ENCODE assay signal across 8 cellular contexts in the genomic region with DNA sequence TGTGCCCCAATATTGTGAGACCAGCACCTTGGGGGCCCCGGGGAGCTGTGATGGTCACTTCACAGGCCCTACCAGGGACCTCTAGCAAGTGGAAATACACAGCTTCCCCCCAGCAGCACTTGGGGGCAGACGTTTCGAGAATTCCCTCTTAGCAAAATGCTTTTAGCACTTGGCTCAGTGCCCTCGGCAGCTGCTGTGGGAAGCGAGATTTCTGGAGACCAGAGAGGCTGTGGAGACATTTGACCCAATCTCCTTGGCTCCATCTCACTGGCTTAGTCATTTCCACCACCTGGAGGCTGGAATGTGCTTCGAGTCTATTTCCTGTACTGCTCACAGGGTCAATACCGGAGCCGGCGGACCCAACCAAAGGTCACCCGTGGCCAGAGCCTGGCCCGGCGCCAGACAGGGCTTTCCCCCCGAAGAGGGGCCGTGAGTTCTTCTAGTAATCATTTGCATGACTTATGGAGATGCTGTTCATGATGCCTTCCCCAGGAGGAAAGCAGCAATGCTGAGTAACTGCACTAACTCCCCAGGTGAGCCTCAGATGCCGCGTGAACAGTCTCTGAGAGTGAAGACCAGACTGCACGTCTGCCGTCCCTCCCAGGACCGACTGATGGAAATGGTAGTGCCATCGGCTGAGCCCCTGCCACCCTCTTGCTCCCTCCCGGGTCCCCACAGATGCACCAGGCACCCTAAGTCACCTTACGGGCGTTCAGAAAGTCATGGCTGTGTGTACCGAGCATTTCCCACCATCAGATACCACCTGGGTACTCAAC. TPM values are rescaled to one million over a fixed set of nuclear protein-coding genes. Genes with fewer than 3 reads are reported as not detected.
DNase-seq lines count a peak whose midpoint lies in the region; ATAC-seq and TF ChIP-seq lines count a peak whose summit lies in the region.

No MANE protein-coding gene starts in this region.

- H3K27ac ChIP-seq in temporal lobe (ENCODE audit: low read depth, low read length): peak overlapping the region; percentile 48

- no peak for ATAC-seq in HG03280 (IDR thresholded peaks at IDR 0.05; ENCODE audit: unreplicated experiment)

- in situ Hi-C loops in astrocyte of the spinal cord (cut with HindIII; ENCODE audit: low sequenced_read_pairs): no loop called here

- peak; percentile 50 for DNase-seq in activated effector memory CD4-positive, alpha-beta T cell treated with anti-CD3 and anti-CD28 coated beads, Interleukin-2, amount 50 U/mL, for 16 hours
- no peak for DNase-seq in activated effector memory CD4-positive, alpha-beta T cell treated with Interleukin-2 at 50 U/mL for 16 hours
- DNase-seq in astrocyte of the spinal cord (ENCODE audit: low read depth, low spot score): peak; percentile 95
- peak; percentile 93 for DNase-seq in iris pigment epithelial cell (ENCODE audit: low read depth)
- no peak for DNase-seq in SK-N-DZ (ENCODE audit: low spot score)
- no peak for DNase-seq in T-helper 2 cell

- peak; percentile 21 for TF ChIP-seq CTCF in astrocyte of the spinal cord (IDR thresholded peaks at IDR 0.05; ENCODE audit: low read depth, low read length)

- H3K4me3 ChIP-seq in astrocyte of the spinal cord (ENCODE audit: low read depth, low read length): no peak overlapping the region

RNA-seq across cellular contexts. Expression of gene C2CD2, which starts 4.4 kb away (rescaled TPM):
- total RNA-seq in temporal lobe: 8.4 TPM
- 4.1 and 4.3 TPM in 2 replicates for polyA plus RNA-seq in SK-N-DZ (2014; cell fraction: cytosol; rRNA removed)
- 5.5 and 5.8 TPM in 2 replicates for polyA plus RNA-seq in SK-N-DZ (2014; cell fraction: nucleus; rRNA removed)

RNA-seq across cellular contexts. Expression of gene ZBTB21, which starts 52.0 kb away (rescaled TPM):
- total RNA-seq in temporal lobe: 9.6 TPM
- polyA plus RNA-seq in SK-N-DZ (2014; cell fraction: cytosol; rRNA removed): 4.3 and 6.2 TPM in 2 replicates
- polyA plus RNA-seq in SK-N-DZ (2014; cell fraction: nucleus; rRNA removed): 3.1 and 3.9 TPM in 2 replicates

Comparison
In these comparisons a context has a peak if more than half of its experiments do, and no peak if none do; other contexts are left out.
1. DNase-seq: peak in activated effector memory CD4-positive, alpha-beta T cell treated with anti-CD3 and anti-CD28 coated beads, Interleukin-2, amount 50 U/mL, for 16 hours (single experiment), astrocyte of the spinal cord (single experiment) and iris pigment epithelial cell (single experiment); none in activated effector memory CD4-positive, alpha-beta T cell treated with Interleukin-2 at 50 U/mL for 16 hours (single experiment), SK-N-DZ (single experiment) and T-helper 2 cell (0 of 5).